Comparison of ENCODE assay signal across 9 cellular contexts in the genomic region with DNA sequence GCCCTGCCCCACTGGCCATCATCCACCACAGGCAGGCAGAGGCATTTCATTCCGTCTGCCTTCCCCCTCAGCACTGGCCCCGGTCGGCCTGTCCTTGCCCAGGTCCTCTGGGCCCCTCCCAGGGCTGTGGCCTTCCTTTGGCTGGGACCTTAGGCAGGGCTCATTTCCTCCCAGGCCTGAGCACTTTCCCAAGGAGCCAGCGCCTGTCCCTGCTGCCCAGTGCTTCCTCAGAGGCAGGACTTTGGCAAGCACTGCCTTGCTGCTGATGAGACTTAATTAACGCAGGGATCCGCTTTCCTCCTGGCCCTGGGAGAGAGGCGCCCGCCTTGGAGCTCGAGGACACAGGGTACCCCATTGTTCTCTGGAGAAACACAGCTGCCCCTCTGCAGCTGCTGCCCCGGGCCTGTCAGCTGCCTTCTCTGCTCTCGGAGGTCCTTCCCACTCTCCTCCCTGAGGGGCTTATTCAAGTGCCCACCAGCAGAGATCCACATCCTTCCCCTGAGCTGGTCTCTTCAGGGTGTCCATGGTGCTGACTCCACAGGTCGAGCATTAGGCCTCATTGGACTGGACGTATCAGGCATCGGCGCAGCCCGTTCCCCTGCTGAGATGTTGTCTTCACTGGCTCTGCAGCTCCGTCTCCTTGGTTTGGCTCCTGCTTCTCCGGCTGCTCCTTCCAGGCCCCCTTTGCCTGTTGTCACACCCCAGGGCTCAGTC. TPM values are rescaled to one million over a fixed set of nuclear protein-coding genes. Genes with fewer than 3 reads are reported as not detected.
DNase-seq lines count a peak whose midpoint lies in the region; ATAC-seq and TF ChIP-seq lines count a peak whose summit lies in the region.
"Had no signal": no experiment of that assay in that cellular context is flagged by ENCODE, and none has a peak within 500 bp of the region (broad histone marks: within the 10 kb centered on the region; RNA-seq: fewer than 3 reads in every experiment).

No MANE protein-coding gene starts in this region.

- TF ChIP-seq CTCF in endodermal cell (conservative IDR thresholded peaks at IDR 0.05), result no peak
- no peak for TF ChIP-seq CTCF in upper lobe of left lung (IDR thresholded peaks at IDR 0.05)

- H3K4me1 Mint-ChIP-seq in endodermal cell, result peaks cover 6% of the 10 kb centered on the region
- no peaks in the 10 kb centered on the region for H3K4me1 Mint-ChIP-seq in stimulated activated naive B cell treated with anti-CD40 and anti-IgM and Interleukin-4, amounts not matched to agents 10 μg/mL and 1 μg/mL and 100 μg/mL, for 72 hours

- H3K27me3 Mint-ChIP-seq in endodermal cell (ENCODE audit: insufficient read depth), result peaks cover 21% of the 10 kb centered on the region
- H3K27me3 Mint-ChIP-seq in stimulated activated naive B cell treated with anti-CD40 and anti-IgM and Interleukin-4, amounts not matched to agents 10 μg/mL and 1 μg/mL and 100 μg/mL, for 72 hours, result peaks cover 26 to 43% of the 10 kb centered on the region in 2 donors

- no peak for TF ChIP-seq EP300 in upper lobe of left lung (IDR thresholded peaks at IDR 0.05)

- no peaks in the 10 kb centered on the region for H3K36me3 Mint-ChIP-seq in endodermal cell (ENCODE audit: low read depth)
- no peaks in the 10 kb centered on the region for H3K36me3 Mint-ChIP-seq in stimulated activated naive B cell treated with anti-CD40 and anti-IgM and Interleukin-4, amounts not matched to agents 10 μg/mL and 1 μg/mL and 100 μg/mL, for 72 hours

- H3K9me3 ChIP-seq in endodermal cell (ENCODE audit: control insufficient read depth, low read length) (no peaks in the 10 kb centered on the region), upper lobe of left lung (peaks cover 0 to 2% (median 0%) of the 10 kb centered on the region in 4 donors)

- no peaks in the 10 kb centered on the region for H3K27me3 ChIP-seq in endodermal cell (ENCODE audit: control insufficient read depth, insufficient read depth, low read length, poor library complexity, severe bottlenecking)
- no peaks in the 10 kb centered on the region for H3K27me3 ChIP-seq in upper lobe of left lung
- H3K27me3 ChIP-seq: cardiac muscle cell had no signal

- H3K4me1 ChIP-seq in endodermal cell (ENCODE audit: control insufficient read depth, insufficient read depth, low read length) (no peaks in the 10 kb centered on the region), upper lobe of left lung (peaks cover 28 to 56% (median 36%) of the 10 kb centered on the region in 4 donors)

- TF ChIP-seq POLR2A in upper lobe of left lung (IDR thresholded peaks at IDR 0.05), result no peak

- H3K36me3 ChIP-seq in endodermal cell (ENCODE audit: control insufficient read depth, insufficient read depth, low read length) (no peaks in the 10 kb centered on the region), upper lobe of left lung (peaks cover 0 to 7% (median 0%) of the 10 kb centered on the region in 4 donors)
- H3K36me3 ChIP-seq: cardiac muscle cell had no signal

- ATAC-seq in upper lobe of left lung (ENCODE audit: low FRiP score in 2 of 2), result peak; percentile 11 to 29
- ATAC-seq in HG02870 (IDR thresholded peaks at IDR 0.05; ENCODE audit: unreplicated experiment), result no peak
- ATAC-seq in stimulated activated naive B cell treated with anti-CD40 and anti-IgM and Interleukin-4, amounts not matched to agents 10 μg/mL and 1 μg/mL and 100 μg/mL, for 72 hours (replicated peaks), result no peak

- H3K27ac Mint-ChIP-seq in endodermal cell, result no peak overlapping the region
- H3K27ac Mint-ChIP-seq in stimulated activated naive B cell treated with anti-CD40 and anti-IgM and Interleukin-4, amounts not matched to agents 10 μg/mL and 1 μg/mL and 100 μg/mL, for 72 hours, result no peak overlapping the region
- H3K27ac Mint-ChIP-seq: activated CD4-positive, alpha-beta memory T cell treated with anti-CD3 and anti-CD28 coated beads, Interleukin-2, amount 10 ng/mL, durations not matched to agents 7 days and 5 days had no signal

- no peak overlapping the region for H3K4me3 ChIP-seq in endodermal cell (ENCODE audit: low read length)
- H3K4me3 ChIP-seq in upper lobe of left lung, result no peak overlapping the region
- H3K4me3 ChIP-seq: cardiac muscle cell had no signal

- WGBS in endodermal cell (ENCODE audit: insufficient coverage in 1 of 2, insufficient read length in 1 of 2), 2 experiments, result 85 to 86% methylated on average over 12 to 18 of the region's 18 CpGs
- WGBS in upper lobe of left lung, 2 donors, result 70 to 82% methylated on average over 13 to 18 of the region's 18 CpGs

- H3K27ac ChIP-seq in endodermal cell (ENCODE audit: low read depth, low read length) (peak overlapping the region; percentile 92), upper lobe of left lung (peak overlapping the region in 3 of 4 donors; percentile 59 to 74 (median 71))
- H3K27ac ChIP-seq: cardiac muscle cell had no signal

- H3K9me3 Mint-ChIP-seq in endodermal cell, result no peaks in the 10 kb centered on the region
- peaks cover 5% of the 10 kb centered on the region in 2 donors for H3K9me3 Mint-ChIP-seq in stimulated activated naive B cell treated with anti-CD40 and anti-IgM and Interleukin-4, amounts not matched to agents 10 μg/mL and 1 μg/mL and 100 μg/mL, for 72 hours
- H3K9me3 Mint-ChIP-seq: activated CD4-positive, alpha-beta memory T cell treated with anti-CD3 and anti-CD28 coated beads, Interleukin-2, amount 10 ng/mL, durations not matched to agents 7 days and 5 days had no signal

- DNase-seq in NCI-H446 treated with DMSO at 0.1 percent for 48 hours (lab: John Stamatoyannopoulos, UW), result peak; percentile 64
- DNase-seq in endodermal cell, result peak; percentile 45
- DNase-seq in mesenteric fat pad (ENCODE audit: low spot score), result peak; percentile 89
- peak; percentile 20 to 49 for DNase-seq in upper lobe of left lung
- DNase-seq in stimulated activated naive B cell treated with anti-CD40 and anti-IgM and Interleukin-4, amounts not matched to agents 10 μg/mL and 1 μg/mL and 100 μg/mL, for 72 hours, result no peak
- DNase-seq in GDM1 (lab: John Stamatoyannopoulos, UW), result no peak
- DNase-seq: activated CD4-positive, alpha-beta memory T cell treated with anti-CD3 and anti-CD28 coated beads, Interleukin-2, amount 10 ng/mL, durations not matched to agents 7 days and 5 days had no signal

- no peak overlapping the region for H3K9ac ChIP-seq in endodermal cell (ENCODE audit: extremely low read depth, low read length, poor library complexity, severe bottlenecking)

- H3K4me3 Mint-ChIP-seq in endodermal cell, result no peak overlapping the region
- no peak overlapping the region for H3K4me3 Mint-ChIP-seq in stimulated activated naive B cell treated with anti-CD40 and anti-IgM and Interleukin-4, amounts not matched to agents 10 μg/mL and 1 μg/mL and 100 μg/mL, for 72 hours
- H3K4me3 Mint-ChIP-seq: activated CD4-positive, alpha-beta memory T cell treated with anti-CD3 and anti-CD28 coated beads, Interleukin-2, amount 10 ng/mL, durations not matched to agents 7 days and 5 days had no signal

RNA-seq across cellular contexts. Expression of a gene that starts 42.9 kb away (rescaled TPM):
- total RNA-seq in endodermal cell, result 1 to 10 TPM; 1.3 to 1.6 TPM
- 6.6 TPM for polyA plus RNA-seq in endodermal cell (2013, experiment 1 of 2)
- 8.9 TPM for polyA plus RNA-seq in endodermal cell (2013, experiment 2 of 2)
- total RNA-seq in mesenteric fat pad, result 69.4 TPM
- total RNA-seq in upper lobe of left lung, result 100 to 1,000 TPM in 2 of 6 donors, 10 to 100 TPM in 4; 60.2 to 121 (median 85.1) TPM

Comparison
In these comparisons a context has a peak if more than half of its experiments do, and no peak if none do; other contexts are left out.
1. DNase-seq: peak in NCI-H446 treated with DMSO at 0.1 percent for 48 hours (single experiment), endodermal cell (single experiment), mesenteric fat pad (single experiment) and upper lobe of left lung (2 of 2); none in stimulated activated naive B cell treated with anti-CD40 and anti-IgM and Interleukin-4, amounts not matched to agents 10 μg/mL and 1 μg/mL and 100 μg/mL, for 72 hours (single experiment) and GDM1 (single experiment).
2. ATAC-seq: peak in upper lobe of left lung (2 of 2); none in HG02870 (single experiment) and stimulated activated naive B cell treated with anti-CD40 and anti-IgM and Interleukin-4, amounts not matched to agents 10 μg/mL and 1 μg/mL and 100 μg/mL, for 72 hours (0 of 2).
3. RNA of a gene that starts 42.9 kb away (total RNA-seq): 60.2 to 121 TPM in upper lobe of left lung and 69.4 TPM in mesenteric fat pad (single experiment); 1.3 to 1.6 TPM in endodermal cell; every median in the first group is over 10 times any median in the second.